19 cellular contexts compared by ENCODE assay signal in genomic region chr17:69130627-69131293, GRCh38. TPM values are rescaled to one million over a fixed set of nuclear protein-coding genes. Genes with fewer than 3 reads are reported as not detected.
DNase-seq lines count a peak whose midpoint lies in the region; ATAC-seq and TF ChIP-seq lines count a peak whose summit lies in the region.
"Had no signal": no experiment of that assay in that cellular context is flagged by ENCODE, and none has a peak within 500 bp of the region (broad histone marks: within the 10 kb centered on the region; RNA-seq: fewer than 3 reads in every experiment).

No MANE protein-coding gene starts in this region.

- ATAC-seq in right lobe of liver (peak; percentile 89 to 92 (median 91)), HG02870 (IDR thresholded peaks at IDR 0.05; ENCODE audit: unreplicated experiment) (no peak)
- ATAC-seq: A549 had no signal

- H3K36me3 Mint-ChIP-seq in dendritic cell treated with granulocyte-macrophage colony-stimulating factor and Interleukin-4, amounts not matched to agents 40 ng/mL and 50 ng/mL, for 4 days (ENCODE audit: low read depth): peaks cover 98% of the 10 kb centered on the region

- no peaks in the 10 kb centered on the region for H3K27me3 Mint-ChIP-seq in dendritic cell treated with granulocyte-macrophage colony-stimulating factor and Interleukin-4, amounts not matched to agents 40 ng/mL and 50 ng/mL, for 4 days

- H3K27ac Mint-ChIP-seq in dendritic cell treated with granulocyte-macrophage colony-stimulating factor and Interleukin-4, amounts not matched to agents 40 ng/mL and 50 ng/mL, for 4 days: peak overlapping the region; percentile 93
- H3K27ac Mint-ChIP-seq: CD4-positive, alpha-beta memory T cell; HFFc6 had no signal

- peaks cover 21% of the 10 kb centered on the region for H3K4me1 Mint-ChIP-seq in dendritic cell treated with granulocyte-macrophage colony-stimulating factor and Interleukin-4, amounts not matched to agents 40 ng/mL and 50 ng/mL, for 4 days (ENCODE audit: low read depth)
- H3K4me1 Mint-ChIP-seq: CD4-positive, alpha-beta memory T cell had no signal

- H3K27me3 ChIP-seq in A673 (replicated peaks; ENCODE audit: insufficient read depth, low read depth, low read length, poor library complexity): no peaks in the 10 kb centered on the region
- no peaks in the 10 kb centered on the region for H3K27me3 ChIP-seq in right lobe of liver

- peak; percentile 31 for DNase-seq in A673 (ENCODE audit: low spot score)
- no peak for DNase-seq in right lobe of liver
- DNase-seq in erythroblast (lab: John Stamatoyannopoulos, UW): no peak
- DNase-seq in NCI-H526 (lab: John Stamatoyannopoulos, UW): no peak
- DNase-seq: 8988T; C1 segment of cervical spinal cord; Calu3; CD4-positive, alpha-beta memory T cell; COR-L47; DMS53; DMS79 treated with DMSO at 0.1 percent for 48 hours; GF-D8; GOT3; HFFc6 had no signal

- POLR2A ChIA-PET in A673 (lab: Charles Lee; ENCODE audit: low non-redundant PET): no interaction called here

- TF ChIP-seq POLR2A in right lobe of liver (IDR thresholded peaks at IDR 0.05): no peak
- TF ChIP-seq POLR2A in erythroblast (IDR thresholded peaks at IDR 0.05; ENCODE audit: low read length): no peak

- CTCF ChIA-PET in A673 (lab: Charles Lee): no interaction called here

- no peaks in the 10 kb centered on the region for H3K9me3 ChIP-seq in A673 (ENCODE audit: low read depth, low read length, poor library complexity, severe bottlenecking)
- H3K9me3 ChIP-seq in right lobe of liver: no peaks in the 10 kb centered on the region
- H3K9me3 ChIP-seq: A549, HAP-1 had no signal

- no peak overlapping the region for H3K27ac ChIP-seq in A673 (ENCODE audit: low read depth, low read length, poor library complexity, severe bottlenecking)
- H3K27ac ChIP-seq in right lobe of liver: peak overlapping the region in 2 of 3 donors; percentile 61 to 71
- H3K27ac ChIP-seq: A549 had no signal

- no TSS peak for BruUV-seq in A673 (replicated peaks; lab: Mats Ljungman, UMichigan)

- H3K36me3 ChIP-seq in A673 (ENCODE audit: insufficient read depth, low read length, poor library complexity, severe bottlenecking) (no peaks in the 10 kb centered on the region), right lobe of liver (peaks cover 0 to 67% (median 18%) of the 10 kb centered on the region in 4 donors)
- H3K36me3 ChIP-seq: HAP-1 had no signal

- intact Hi-C loops in A673 (cut with micrococcal nuclease; ENCODE audit: unreplicated experiment): no loop called here
- intact Hi-C loops in dendritic cell treated with granulocyte-macrophage colony-stimulating factor and Interleukin-4, amounts not matched to agents 40 ng/mL and 50 ng/mL, for 4 days (cut with micrococcal nuclease): loop anchor here (10.0 kb wide), 2 partner anchors 66 to 104 kb away; partner anchors contain the start of gene ABCA9
- intact Hi-C loops in right lobe of liver (cut with DNase I): no loop called here

- no peak overlapping the region for H3K4me3 Mint-ChIP-seq in dendritic cell treated with granulocyte-macrophage colony-stimulating factor and Interleukin-4, amounts not matched to agents 40 ng/mL and 50 ng/mL, for 4 days
- H3K4me3 Mint-ChIP-seq: CD4-positive, alpha-beta memory T cell; HFFc6 had no signal

- peaks cover 47% of the 10 kb centered on the region for H3K9me3 Mint-ChIP-seq in dendritic cell treated with granulocyte-macrophage colony-stimulating factor and Interleukin-4, amounts not matched to agents 40 ng/mL and 50 ng/mL, for 4 days

- TF ChIP-seq CTCF in A673 (conservative IDR thresholded peaks at IDR 0.05; ENCODE audit: low read depth, low read length) (no peak), right lobe of liver (IDR thresholded peaks at IDR 0.05) (no peak)

- 27% methylated on average over 6 of the region's 6 CpGs for WGBS in right lobe of liver (ENCODE audit: insufficient coverage, low coverage, low lambda C conversion rate, missing lambda C conversion rate)

- H3K4me1 ChIP-seq in A673 (ENCODE audit: insufficient read depth, low read length, poor library complexity, severe bottlenecking) (peaks cover 8% of the 10 kb centered on the region), right lobe of liver (peaks cover 0 to 43% (median 4%) of the 10 kb centered on the region in 4 donors)
- H3K4me1 ChIP-seq: A549, HAP-1 had no signal

- no peak overlapping the region for H3K4me3 ChIP-seq in A673 (ENCODE audit: low read depth, low read length, poor library complexity, severe bottlenecking)
- peak overlapping the region in 1 of 3 donors; percentile 5 for H3K4me3 ChIP-seq in right lobe of liver
- H3K4me3 ChIP-seq: A549, HAP-1 had no signal

RNA-seq across cellular contexts. Expression of gene ABCA6, which starts 10.9 kb away (rescaled TPM):
- total RNA-seq in A673 (2021): 2.1 and 3.5 TPM in 2 replicates
- total RNA-seq in right lobe of liver: 100 to 1,000 TPM in 3 of 6 experiments, 10 to 100 TPM in 3; 54.7 to 155 (median 86.2) TPM
- total RNA-seq: Calu3, Daoy had no signal

Comparison
In these comparisons a context has a peak if more than half of its experiments do, and no peak if none do; other contexts are left out.
1. RNA of gene ABCA6, which starts 10.9 kb away (total RNA-seq): 54.7 to 155 TPM in right lobe of liver; 2.1 to 3.5 TPM in A673; every median in the first group is over 10 times any median in the second.